ENCODE assay signal across 11 cellular contexts in genomic region chr13:45564108-45564507, GRCh38. TPM values are rescaled to one million over a fixed set of nuclear protein-coding genes. Genes with fewer than 3 reads are reported as not detected.
DNase-seq lines count a peak whose midpoint lies in the region; ATAC-seq, FAIRE-seq and TF ChIP-seq lines count a peak whose summit lies in the region.
"Had no signal": no experiment of that assay in that cellular context is flagged by ENCODE, and none has a peak within 500 bp of the region (broad histone marks: within the 10 kb centered on the region; RNA-seq: fewer than 3 reads in every experiment).

No MANE protein-coding gene starts in this region.

- no peak for FAIRE-seq in pancreas (lab: Jason Lieb, UNC)
- FAIRE-seq: GM12891 had no signal

- DNase-seq in activated CD4-positive, alpha-beta T cell treated with anti-CD3 and anti-CD28 coated beads for 48 hours: peak; percentile 26
- no peak for DNase-seq in activated CD4-positive, alpha-beta T cell treated with anti-CD3 and anti-CD28 coated beads for 1 hour
- DNase-seq in NCI-H2107 treated with DMSO at 0.1 percent for 48 hours (lab: John Stamatoyannopoulos, UW; ENCODE audit: unreplicated experiment): peak; percentile 49
- DNase-seq in dedifferentiated amniotic fluid mesenchymal stem cell (ENCODE audit: extremely low spot score): peak; percentile 37
- no peak for DNase-seq in pancreas
- DNase-seq in NCI-H187 (lab: John Stamatoyannopoulos, UW): no peak
- DNase-seq in NCI-H2227 (lab: John Stamatoyannopoulos, UW; ENCODE audit: unreplicated experiment): no peak
- no peak for DNase-seq in C1 segment of cervical spinal cord (lab: John Stamatoyannopoulos, UW)
- DNase-seq: NCI-H446 treated with DMSO at 0.1 percent for 48 hours, T-helper 17 cell had no signal

- intact Hi-C loops in pancreas (cut with DNase I): no loop called here

- no peaks in the 10 kb centered on the region for H3K36me3 ChIP-seq in pancreas

- no peaks in the 10 kb centered on the region for H3K9me3 ChIP-seq in pancreas

- no peak overlapping the region for H3K4me3 ChIP-seq in pancreas

- no peak for TF ChIP-seq CTCF in pancreas (IDR thresholded peaks at IDR 0.05)

- no peaks in the 10 kb centered on the region for H3K4me1 ChIP-seq in pancreas

- WGBS in pancreas, 2 donors: 43 to 47% methylated on average over 2 of the region's 2 CpGs

- no peak overlapping the region for H3K27ac ChIP-seq in pancreas

- peak in 3 of 4 donors; percentile 44 to 65 (median 57) for ATAC-seq in pancreas
- ATAC-seq: T-helper 17 cell had no signal

- no peaks in the 10 kb centered on the region for H3K27me3 ChIP-seq in pancreas

RNA-seq across cellular contexts. Expression of gene ERICH6B, which starts 51.4 kb away (rescaled TPM):
- total RNA-seq in pancreas: not detected
- polyA plus RNA-seq in pancreas: not detected
- total RNA-seq: T-helper 17 cell had no signal

Comparison
In these comparisons a context has a peak if more than half of its experiments do, and no peak if none do; other contexts are left out.
1. DNase-seq: peak in activated CD4-positive, alpha-beta T cell treated with anti-CD3 and anti-CD28 coated beads for 48 hours (single experiment), NCI-H2107 treated with DMSO at 0.1 percent for 48 hours (single experiment) and dedifferentiated amniotic fluid mesenchymal stem cell (single experiment); none in activated CD4-positive, alpha-beta T cell treated with anti-CD3 and anti-CD28 coated beads for 1 hour (single experiment), pancreas (0 of 6), NCI-H187 (0 of 2), NCI-H2227 (single experiment) and C1 segment of cervical spinal cord (0 of 14).